In the genomic region with DNA sequence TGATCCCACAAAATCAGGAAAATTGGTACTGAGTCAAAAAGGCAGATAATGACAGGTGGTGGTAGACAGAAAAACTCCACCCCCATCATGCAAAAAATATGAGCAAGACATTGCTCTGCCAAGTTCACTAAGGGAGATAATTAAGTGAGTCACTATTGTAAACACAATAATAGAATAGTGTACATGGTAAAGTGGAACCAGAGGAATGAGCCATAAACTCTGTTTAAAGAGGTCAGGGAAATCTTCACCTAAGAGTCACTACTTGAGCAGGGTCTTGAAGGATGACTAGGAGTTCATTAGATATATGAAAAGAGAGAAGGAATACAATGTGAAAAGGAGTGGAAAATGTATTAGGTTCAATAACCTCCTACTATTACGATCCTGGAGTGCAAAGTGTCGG, we compare ENCODE assay signal across 18 cellular contexts.
DNase-seq lines count a peak whose midpoint lies in the region; ATAC-seq and TF ChIP-seq lines count a peak whose summit lies in the region.
"Had no signal": no experiment of that assay in that cellular context is flagged by ENCODE, and none has a peak within 500 bp of the region (broad histone marks: within the 10 kb centered on the region; RNA-seq: fewer than 3 reads in every experiment).

No MANE protein-coding gene starts in this region.

- no peak overlapping the region for H4K91ac ChIP-seq in IMR-90 (ENCODE audit: insufficient read depth, low read depth, low read length)

- H3K9me3 ChIP-seq in IMR-90 (ENCODE audit: control insufficient read depth, insufficient read depth, low read length) (no peaks in the 10 kb centered on the region), Caco-2 (no peaks in the 10 kb centered on the region), thyroid gland (no peaks in the 10 kb centered on the region)
- no peaks in the 10 kb centered on the region for H3K9me3 ChIP-seq in CD8-positive, alpha-beta T cell (ENCODE audit: low read length)
- H3K9me3 ChIP-seq: SJSA1 had no signal

- H2BK5ac ChIP-seq in IMR-90 (ENCODE audit: low read depth, low read length, poor library complexity, severe bottlenecking) = no peak overlapping the region

- no peaks in the 10 kb centered on the region for H3K4me1 ChIP-seq in IMR-90 (ENCODE audit: control insufficient read depth, insufficient read depth, low read length)
- H3K4me1 ChIP-seq in Caco-2 = no peaks in the 10 kb centered on the region
- no peaks in the 10 kb centered on the region for H3K4me1 ChIP-seq in thyroid gland
- H3K4me1 ChIP-seq in CD8-positive, alpha-beta T cell (ENCODE audit: insufficient read depth, low read length) = no peaks in the 10 kb centered on the region
- H3K4me1 ChIP-seq: SJSA1 had no signal

- no peak overlapping the region for H3K4ac ChIP-seq in IMR-90 (ENCODE audit: low read depth, low read length)

- no peak overlapping the region for H2AK5ac ChIP-seq in IMR-90 (ENCODE audit: low read depth, low read length)

- no peaks in the 10 kb centered on the region for H4K20me1 ChIP-seq in IMR-90 (ENCODE audit: insufficient read depth, low read length)

- no peaks in the 10 kb centered on the region for H3K36me3 ChIP-seq in IMR-90 (ENCODE audit: control insufficient read depth, insufficient read depth, low read length)
- no peaks in the 10 kb centered on the region for H3K36me3 ChIP-seq in Caco-2 (ENCODE audit: control insufficient read depth, insufficient read depth, low read length)
- H3K36me3 ChIP-seq in thyroid gland = no peaks in the 10 kb centered on the region
- H3K36me3 ChIP-seq in CD8-positive, alpha-beta T cell (ENCODE audit: insufficient read depth, low read length) = no peaks in the 10 kb centered on the region
- H3K36me3 ChIP-seq: SJSA1 had no signal

- no peak overlapping the region for H3K23ac ChIP-seq in IMR-90 (ENCODE audit: low read depth, low read length)

- H3K27ac ChIP-seq in IMR-90 (ENCODE audit: insufficient read depth, low read length) (no peak overlapping the region), thyroid gland (no peak overlapping the region)
- H3K27ac ChIP-seq in CD8-positive, alpha-beta T cell (ENCODE audit: low read depth, low read length) = no peak overlapping the region
- H3K27ac ChIP-seq: SJSA1 had no signal

- H3K14ac ChIP-seq in IMR-90 (replicated peaks; ENCODE audit: low read depth, low read length) = no peak overlapping the region

- no peak overlapping the region for H2AFZ ChIP-seq in IMR-90 (replicated peaks; ENCODE audit: low read length, poor library complexity)

- no peak overlapping the region for H3K18ac ChIP-seq in IMR-90 (ENCODE audit: low read depth, low read length)

- H3K4me1 Mint-ChIP-seq in Caco-2 (ENCODE audit: low read depth, unreplicated experiment) = no peaks in the 10 kb centered on the region
- H3K4me1 Mint-ChIP-seq in CD8-positive, alpha-beta T cell (ENCODE audit: low read depth) = no peaks in the 10 kb centered on the region

- H2BK20ac ChIP-seq in IMR-90 (ENCODE audit: low read depth, low read length) = no peak overlapping the region

- H3K27me3 Mint-ChIP-seq in Caco-2 (ENCODE audit: insufficient read depth, unreplicated experiment) = peaks cover 4% of the 10 kb centered on the region
- no peaks in the 10 kb centered on the region for H3K27me3 Mint-ChIP-seq in CD8-positive, alpha-beta T cell (ENCODE audit: low read depth)
- H3K27me3 Mint-ChIP-seq: CD4-positive, alpha-beta T cell had no signal

- H2BK15ac ChIP-seq in IMR-90 (ENCODE audit: low read depth, low read length) = no peak overlapping the region

- no peak overlapping the region for H3K4me3 ChIP-seq in IMR-90 (ENCODE audit: insufficient read depth, low read depth, low read length)
- H3K4me3 ChIP-seq in astrocyte of the spinal cord (ENCODE audit: low read depth, low read length) = no peak overlapping the region
- no peak overlapping the region for H3K4me3 ChIP-seq in Caco-2 (ENCODE audit: low read depth, low read length)
- H3K4me3 ChIP-seq in thyroid gland (replicated peaks in 1 of 3) = no peak overlapping the region
- H3K4me3 ChIP-seq in CD8-positive, alpha-beta T cell (ENCODE audit: low read depth, low read length) = no peak overlapping the region
- H3K4me3 ChIP-seq: mucosa of descending colon, SJSA1 had no signal

- H2BK120ac ChIP-seq in IMR-90 (ENCODE audit: low read depth, low read length) = no peak overlapping the region

- no peaks in the 10 kb centered on the region for H3K27me3 ChIP-seq in IMR-90 (ENCODE audit: control insufficient read depth, insufficient read depth, low read length)
- H3K27me3 ChIP-seq in Caco-2 (replicated peaks; ENCODE audit: control insufficient read depth, insufficient read depth, low read length) = no peaks in the 10 kb centered on the region
- H3K27me3 ChIP-seq in thyroid gland = no peaks in the 10 kb centered on the region
- H3K27me3 ChIP-seq in CD8-positive, alpha-beta T cell (ENCODE audit: insufficient read depth, low read length) = no peaks in the 10 kb centered on the region
- H3K27me3 ChIP-seq: SJSA1 had no signal

- TF ChIP-seq CTCF in IMR-90 (conservative IDR thresholded peaks at IDR 0.05; ENCODE audit: low read depth, low read length) (no peak), astrocyte of the spinal cord (IDR thresholded peaks at IDR 0.05; ENCODE audit: low read depth, low read length) (no peak), Caco-2 (IDR thresholded peaks at IDR 0.05; ENCODE audit: insufficient read depth in 1 of 2, low read depth in 1 of 2, low read length in 1 of 2, severe bottlenecking in 1 of 2, unreplicated experiment in 1 of 2) (no peak), thyroid gland (IDR thresholded peaks at IDR 0.05) (no peak)
- TF ChIP-seq CTCF in CD8-positive, alpha-beta T cell (IDR thresholded peaks at IDR 0.05) = no peak

- WGBS in IMR-90 (ENCODE audit: extremely low coverage in 2 of 2, insufficient read length in 1 of 2), 2 experiments = no CpG with 5 or more reads among the region's 2 CpGs
- 64 to 75% methylated on average over 2 of the region's 2 CpGs for WGBS in thyroid gland, 2 donors

- H3K56ac ChIP-seq in IMR-90 (ENCODE audit: extremely low read depth, insufficient read depth, low read length) = no peak overlapping the region

- ATAC-seq in IMR-90 (ENCODE audit: low read depth) = no peak
- no peak for ATAC-seq in CD8-positive, alpha-beta T cell
- ATAC-seq: mucosa of descending colon; stimulated activated naive CD8-positive, alpha-beta T cell treated with anti-CD3 and anti-CD28 coated beads, Interleukin-15, Interleukin-2, amounts not matched to agents 100 U/mL and 50 U/mL, for 24 hours had no signal

- H3K9me3 Mint-ChIP-seq in Caco-2 (ENCODE audit: unreplicated experiment) = no peaks in the 10 kb centered on the region
- peaks cover 2% of the 10 kb centered on the region for H3K9me3 Mint-ChIP-seq in CD8-positive, alpha-beta T cell

- intact Hi-C loops in IMR-90 (cut with micrococcal nuclease) = no loop called here
- intact Hi-C loops in Caco-2 (cut with micrococcal nuclease; ENCODE audit: unreplicated experiment) = no loop called here
- intact Hi-C loops in thyroid gland (cut with DNase I) = no loop called here
- intact Hi-C loops in CD8-positive, alpha-beta T cell (cut with DNase I, micrococcal nuclease) = no loop called here

- POLR2A ChIA-PET in IMR-90 (lab: Charles Lee; ENCODE audit: unreplicated experiment) = no interaction called here
- POLR2A ChIA-PET in Caco-2 (lab: Charles Lee) = no interaction called here
- POLR2A ChIA-PET in CD8-positive, alpha-beta T cell (lab: Charles Lee) = no interaction called here

- no peak overlapping the region for H4K8ac ChIP-seq in IMR-90 (ENCODE audit: low read depth in 2 of 2, low read length in 2 of 2)

- CTCF ChIA-PET in IMR-90 (lab: Yijun Ruan, JAX) = no interaction called here
- CTCF ChIA-PET in Caco-2 (lab: Charles Lee) = no interaction called here
- CTCF ChIA-PET in CD8-positive, alpha-beta T cell (lab: Charles Lee) = no interaction called here

- TF ChIP-seq POLR2A in IMR-90 (IDR thresholded peaks at IDR 0.05; ENCODE audit: low read depth, low read length) (no peak), thyroid gland (IDR thresholded peaks at IDR 0.05) (no peak)

- no TSS peak for BruUV-seq in IMR-90 (replicated peaks; lab: Mats Ljungman, UMichigan)
- BruUV-seq in Caco-2 (replicated peaks; lab: Mats Ljungman, UMichigan) = no TSS peak

- H3K4me2 ChIP-seq in IMR-90 (ENCODE audit: low read depth, low read length) = no peak overlapping the region

- no peak for TF ChIP-seq RAD21 in IMR-90 (IDR thresholded peaks at IDR 0.05; ENCODE audit: low read length)

- H4K5ac ChIP-seq in IMR-90 (ENCODE audit: low read depth, low read length) = no peak overlapping the region

- H3K4me3 Mint-ChIP-seq in Caco-2 (ENCODE audit: unreplicated experiment) = no peak overlapping the region
- H3K4me3 Mint-ChIP-seq in CD8-positive, alpha-beta T cell = no peak overlapping the region
- H3K4me3 Mint-ChIP-seq: CD4-positive, alpha-beta T cell had no signal

- peak; percentile 23 for DNase-seq in NCI-H2196 (lab: John Stamatoyannopoulos, UW; ENCODE audit: unreplicated experiment)
- no peak for DNase-seq in NCI-H2196 treated with DMSO at 0.1 percent for 48 hours (lab: John Stamatoyannopoulos, UW; ENCODE audit: unreplicated experiment)
- DNase-seq in IMR-90 = peak; percentile 52
- DNase-seq in astrocyte of the spinal cord (ENCODE audit: low read depth, low spot score) = peak; percentile 23
- DNase-seq in stromal cell of bone marrow (ENCODE audit: low read depth) = peak; percentile 15
- DNase-seq in Caco-2 = no peak
- no peak for DNase-seq in thyroid gland
- DNase-seq in CD8-positive, alpha-beta T cell = no peak
- DNase-seq: ACHN; activated CD4-positive, CD25-positive, alpha-beta regulatory T cell treated with anti-CD3 and anti-CD28 coated beads, Interleukin-2, amount 50 U/mL, for 72 hours; CD4-positive, alpha-beta T cell; cerebellar nuclear complex; effector CD8-positive, alpha-beta T cell; GDM1; mucosa of descending colon; NCI-H345; stimulated activated naive CD8-positive, alpha-beta T cell treated with anti-CD3 and anti-CD28 coated beads, Interleukin-15, Interleukin-2, amounts not matched to agents 100 U/mL and 50 U/mL, for 24 hours had no signal

- in situ Hi-C loops in IMR-90 (cut with MboI; ENCODE audit: low sequenced_read_pairs) (no loop called here), astrocyte of the spinal cord (cut with HindIII; ENCODE audit: low sequenced_read_pairs) (no loop called here)

- dilution Hi-C loops in IMR-90 (cut with HindIII; ENCODE audit: low sequenced_read_pairs, unreplicated experiment) = no loop called here

- H3K9me1 ChIP-seq in IMR-90 (ENCODE audit: insufficient read depth, low read length) = no peaks in the 10 kb centered on the region

- H3K9ac ChIP-seq in IMR-90 (ENCODE audit: low read depth, low read length) = no peak overlapping the region

- H3K27ac Mint-ChIP-seq in Caco-2 (ENCODE audit: unreplicated experiment) = no peak overlapping the region
- H3K27ac Mint-ChIP-seq in CD8-positive, alpha-beta T cell = no peak overlapping the region
- H3K27ac Mint-ChIP-seq: CD4-positive, alpha-beta T cell had no signal

- H3K36me3 Mint-ChIP-seq in Caco-2 (ENCODE audit: insufficient read depth, unreplicated experiment) = no peaks in the 10 kb centered on the region
- no peaks in the 10 kb centered on the region for H3K36me3 Mint-ChIP-seq in CD8-positive, alpha-beta T cell

- H3K79me1 ChIP-seq in IMR-90 (ENCODE audit: low read depth in 1 of 2, low read length in 2 of 2) = no peaks in the 10 kb centered on the region

- no peak overlapping the region for H2AK9ac ChIP-seq in IMR-90 (replicated peaks; ENCODE audit: low read depth, low read length, poor library complexity)

TF ChIP-seq in IMR-90, 13 proteins besides CTCF, POLR2A, EP300 and RAD21 (continues in another document):
- TF ChIP-seq MAZ (IDR thresholded peaks at IDR 0.05; ENCODE audit: borderline replicate concordance, low read depth, low read length) = no peak

Comparison
In these comparisons a context has a peak if more than half of its experiments do, and no peak if none do; other contexts are left out.
1. DNase-seq: peak in NCI-H2196 (single experiment), IMR-90 (single experiment), astrocyte of the spinal cord (single experiment) and stromal cell of bone marrow (single experiment); none in NCI-H2196 treated with DMSO at 0.1 percent for 48 hours (single experiment), Caco-2 (0 of 2), thyroid gland (0 of 2) and CD8-positive, alpha-beta T cell (0 of 7).